ENCODE assay signal across 1 cellular context in the genomic region with DNA sequence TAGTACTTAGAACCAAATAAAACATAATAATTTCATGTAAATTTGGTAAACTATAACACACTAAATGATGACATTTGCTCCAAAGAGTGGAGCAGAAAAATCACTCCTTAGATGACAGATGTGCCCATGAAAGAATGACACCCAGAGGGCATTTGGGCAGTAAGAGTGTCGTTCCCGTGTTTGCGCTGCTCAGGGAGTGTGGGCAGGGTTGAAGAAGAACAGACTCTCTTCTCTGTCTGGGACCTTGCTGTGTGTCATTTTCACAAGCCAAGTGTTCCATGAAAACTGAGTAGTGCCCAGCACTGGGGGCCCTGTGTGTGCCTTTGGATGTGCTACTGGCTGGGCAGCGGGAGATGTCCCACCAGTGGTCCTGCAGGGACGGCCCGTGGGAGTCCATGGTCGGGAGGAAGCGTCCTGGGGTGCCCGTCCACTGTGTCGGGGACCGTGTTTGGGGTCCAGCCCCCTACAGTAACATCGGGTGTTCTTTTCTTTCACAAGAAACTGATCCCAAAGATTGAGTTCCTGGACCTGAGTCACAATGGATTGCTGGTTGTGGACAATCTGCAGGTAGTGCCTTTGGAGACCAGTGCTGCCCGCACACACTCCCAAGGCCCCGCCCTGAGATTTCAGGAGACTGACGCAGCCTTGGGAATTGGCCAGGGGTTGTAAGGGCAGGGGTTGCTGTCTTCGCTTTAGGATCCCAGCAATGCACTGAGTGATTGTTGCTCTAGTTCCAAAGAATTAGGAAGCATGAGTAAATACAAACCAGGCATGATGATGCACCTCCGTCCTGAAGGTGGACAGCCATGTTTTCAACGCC.
A peak's percentile ranks its signal among the peaks of the same experiment; 100 is the strongest.
TF ChIP-seq lines count a peak whose summit lies in the region.

No MANE protein-coding gene starts in this region.

TF ChIP-seq in HepG2, 621 proteins besides CTCF, POLR2A, EP300 and RAD21:
- TF ChIP-seq, protein P1, sequence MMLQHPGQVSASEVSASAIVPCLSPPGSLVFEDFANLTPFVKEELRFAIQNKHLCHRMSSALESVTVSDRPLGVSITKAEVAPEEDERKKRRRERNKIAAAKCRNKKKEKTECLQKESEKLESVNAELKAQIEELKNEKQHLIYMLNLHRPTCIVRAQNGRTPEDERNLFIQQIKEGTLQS (CRISPR knock-in tag; IDR thresholded peaks at IDR 0.05), result no peak
- peak; percentile 35 for TF ChIP-seq AGO2 (optimal IDR thresholded peaks at IDR 0.05; ENCODE audit: low read depth, low read length)
- TF ChIP-seq SMAD9 (CRISPR knock-in tag; IDR thresholded peaks at IDR 0.05), result no peak
